8 cellular contexts compared by ENCODE assay signal in genomic region chr1:25549273-25550154, GRCh38. TPM values are rescaled to one million over a fixed set of nuclear protein-coding genes. Genes with fewer than 3 reads are reported as not detected.
DNase-seq lines count a peak whose midpoint lies in the region; ATAC-seq and TF ChIP-seq lines count a peak whose summit lies in the region.

No MANE protein-coding gene starts in this region.

- H3K9me3 ChIP-seq in OCI-LY1 (ENCODE audit: low read length) (no peaks in the 10 kb centered on the region), cardiac muscle cell (ENCODE audit: low read depth) (no peaks in the 10 kb centered on the region)

- H3K4me1 ChIP-seq in OCI-LY1 (ENCODE audit: insufficient read depth, low read length, severe bottlenecking): peaks cover 20% of the 10 kb centered on the region
- peaks cover 14% of the 10 kb centered on the region for H3K4me1 ChIP-seq in cardiac muscle cell (ENCODE audit: low read depth)

- H3K9me2 ChIP-seq in OCI-LY1 (ENCODE audit: low read depth, low read length): no peaks in the 10 kb centered on the region

- H4K20me1 ChIP-seq in OCI-LY1 (ENCODE audit: insufficient read depth, low read length): no peaks in the 10 kb centered on the region

- TF ChIP-seq CTCF in OCI-LY1 (IDR thresholded peaks at IDR 0.05; ENCODE audit: low read length) (no peak), cardiac muscle cell (IDR thresholded peaks at IDR 0.05; ENCODE audit: low read depth, low read length) (no peak)

- H3K27me3 ChIP-seq in OCI-LY1 (ENCODE audit: insufficient read depth, low read length): peaks cover 3% of the 10 kb centered on the region; the same call in 1 of the 2 replicates
- no peaks in the 10 kb centered on the region for H3K27me3 ChIP-seq in cardiac muscle cell

- H3F3A ChIP-seq in OCI-LY1 (ENCODE audit: insufficient read depth, low read length): no peaks in the 10 kb centered on the region

- H3K4me2 ChIP-seq in OCI-LY1 (ENCODE audit: low read length): peak overlapping the region; percentile 56

- no peak overlapping the region; the same call in 1 of the 2 replicates for H3K9ac ChIP-seq in OCI-LY1 (ENCODE audit: low read length)

- no peaks in the 10 kb centered on the region for H3K79me2 ChIP-seq in OCI-LY1 (ENCODE audit: insufficient read depth, low read length)

- no peak overlapping the region for H2AFZ ChIP-seq in OCI-LY1 (ENCODE audit: low read length)

- H3K4me3 ChIP-seq in OCI-LY1 (ENCODE audit: low read depth, low read length, poor library complexity, severe bottlenecking) (peak overlapping the region; percentile 18), cardiac muscle cell (no peak overlapping the region)

- DNase-seq in activated T-cell treated with anti-CD3 and anti-CD28 coated beads, Interleukin-2, amount 50 U/mL, for 48 hours: peak; percentile 85 to 86
- DNase-seq in cardiac muscle cell (ENCODE audit: low read depth in 1 of 2, low spot score in 1 of 2) (peak in 1 of 2 donors; percentile 57), COR-L47 (lab: John Stamatoyannopoulos, UW) (no peak), putamen (ENCODE audit: low spot score) (no peak)
- DNase-seq in stimulated activated CD4-positive, alpha-beta T cell treated with anti-CD3 and anti-CD28 coated beads, Interleukin-1b, Interleukin-23, amount 100 ng/mL, for 48 hours: peak; percentile 92

- ATAC-seq in GM19035 (IDR thresholded peaks at IDR 0.05; ENCODE audit: unreplicated experiment) (peak; percentile 88), HG03060 (IDR thresholded peaks at IDR 0.05; ENCODE audit: low read depth, unreplicated experiment) (peak; percentile 81)

- H3K27ac ChIP-seq in OCI-LY1 (ENCODE audit: low read depth, low read length, poor library complexity, severe bottlenecking) (peak overlapping the region; percentile 21), cardiac muscle cell (peak overlapping the region; percentile 68)

- H3K36me3 ChIP-seq in OCI-LY1 (ENCODE audit: insufficient read depth, low read length) (no peaks in the 10 kb centered on the region), cardiac muscle cell (no peaks in the 10 kb centered on the region)

RNA-seq across cellular contexts. Expression of gene LDLRAP1, which starts 6.1 kb away (rescaled TPM):
- 15.8 and 16.4 TPM in 2 replicates for total RNA-seq in cardiac muscle cell
- 12.2 and 21.8 TPM in 2 replicates for polyA plus RNA-seq in cardiac muscle cell

Comparison
In these comparisons a context has a peak if more than half of its experiments do, and no peak if none do; other contexts are left out.
1. DNase-seq: peak in activated T-cell treated with anti-CD3 and anti-CD28 coated beads, Interleukin-2, amount 50 U/mL, for 48 hours (2 of 2) and stimulated activated CD4-positive, alpha-beta T cell treated with anti-CD3 and anti-CD28 coated beads, Interleukin-1b, Interleukin-23, amount 100 ng/mL, for 48 hours (single experiment); none in COR-L47 (single experiment) and putamen (single experiment).